ENCODE assay signal across 8 cellular contexts in the genomic region with DNA sequence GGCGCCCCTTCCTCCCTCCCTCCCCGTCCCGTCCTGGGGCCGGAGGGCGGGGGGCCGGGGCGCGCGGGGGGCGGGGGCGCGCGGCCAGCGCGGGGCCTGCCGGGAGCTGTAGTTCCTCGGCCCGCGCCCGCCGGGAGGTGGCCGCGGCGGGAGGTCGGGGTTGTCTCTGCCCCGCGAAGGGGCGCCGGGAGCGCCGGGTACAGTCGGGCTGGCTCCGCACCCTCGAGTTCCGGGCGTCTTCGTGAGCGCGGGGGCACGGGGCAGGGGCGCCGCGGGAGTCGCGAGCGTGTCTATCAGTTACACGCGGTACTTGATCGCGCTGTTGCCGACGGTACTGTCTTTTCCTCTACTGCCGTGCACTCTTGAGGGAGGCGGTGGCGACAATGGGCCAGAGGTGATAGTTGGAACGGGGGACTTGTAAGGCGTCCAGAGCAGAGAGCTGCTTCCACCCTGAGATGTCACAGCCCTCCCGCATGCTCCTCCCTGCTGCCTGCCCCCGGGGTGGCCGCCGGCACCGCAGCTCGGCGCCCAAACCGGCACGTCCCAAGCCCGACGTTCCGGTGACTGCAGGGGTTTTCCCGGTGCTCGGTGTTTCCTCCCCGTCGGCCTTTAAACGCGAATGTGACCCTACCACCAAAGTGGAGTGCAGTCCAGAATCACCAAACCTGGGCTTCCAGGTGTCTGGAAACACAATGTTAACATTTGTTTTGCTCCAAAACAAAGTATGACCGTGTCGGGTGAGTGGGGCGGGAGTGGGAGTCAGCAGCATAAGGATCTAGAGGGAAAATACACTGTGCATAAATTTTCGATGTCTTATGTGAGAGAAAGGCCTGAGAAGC. TPM values are rescaled to one million over a fixed set of nuclear protein-coding genes. Genes with fewer than 3 reads are reported as not detected.
A peak's percentile ranks its signal among the peaks of the same experiment; 100 is the strongest.
DNase-seq lines count a peak whose midpoint lies in the region; ATAC-seq and TF ChIP-seq lines count a peak whose summit lies in the region.

A gene (minus strand): TSS at position 48 of the 839 bp plus-strand sequence. CDS start 8,309 bp downstream, outside the sequence.

- peak within 1 kb of the TSS; percentile 94 for H3K4me3 Mint-ChIP-seq in glutamatergic neuron (ENCODE audit: unreplicated experiment)
- peak within 1 kb of the TSS; percentile 96 for H3K4me3 Mint-ChIP-seq in osteocyte (ENCODE audit: unreplicated experiment)

- peaks cover 5 to 8% of the 10 kb centered on the region in 2 donors for H3K36me3 Mint-ChIP-seq in activated naive CD4-positive, alpha-beta T cell treated with anti-CD3 and anti-CD28 coated beads, Interleukin-2, amount 50 U/mL, for 72 hours
- H3K36me3 Mint-ChIP-seq in glutamatergic neuron (ENCODE audit: unreplicated experiment) (no peaks in the 10 kb centered on the region), osteocyte (ENCODE audit: unreplicated experiment) (no peaks in the 10 kb centered on the region)

- H3K9me3 Mint-ChIP-seq in activated naive CD4-positive, alpha-beta T cell treated with anti-CD3 and anti-CD28 coated beads, Interleukin-2, amount 50 U/mL, for 72 hours: no peaks in the 10 kb centered on the region
- H3K9me3 Mint-ChIP-seq in glutamatergic neuron (ENCODE audit: unreplicated experiment) (peaks cover 13% of the 10 kb centered on the region), osteocyte (ENCODE audit: unreplicated experiment) (no peaks in the 10 kb centered on the region)

- peak within 1 kb of the TSS; percentile 89 for H3K27ac ChIP-seq in urinary bladder (ENCODE audit: low read depth)

- 3% methylated on average over 79 of the region's 79 CpGs for WGBS in urinary bladder

- no peaks in the 10 kb centered on the region for H3K4me1 ChIP-seq in urinary bladder (ENCODE audit: insufficient read depth)

- H3K27me3 Mint-ChIP-seq in glutamatergic neuron (ENCODE audit: unreplicated experiment) (peaks cover 8% of the 10 kb centered on the region), osteocyte (ENCODE audit: unreplicated experiment) (no peaks in the 10 kb centered on the region)

- DNase-seq in D341Med (ENCODE audit: low spot score): peak; percentile 93
- DNase-seq in HPDE6-E6E7 (ENCODE audit: extremely low spot score): peak; percentile 29
- peak; percentile 68 for DNase-seq in SK-N-DZ (ENCODE audit: low spot score)
- DNase-seq in activated naive CD4-positive, alpha-beta T cell treated with anti-CD3 and anti-CD28 coated beads, Interleukin-2, amount 50 U/mL, for 72 hours (ENCODE audit: low spot score in 2 of 2): peak; percentile 62 to 63
- DNase-seq in glutamatergic neuron: peak; percentile 52
- DNase-seq in osteocyte (ENCODE audit: extremely low spot score, unreplicated experiment): peak; percentile 91

- peak; percentile 41 for ATAC-seq in GM21360 (IDR thresholded peaks at IDR 0.05; ENCODE audit: unreplicated experiment)
- peak; percentile 74 to 79 for ATAC-seq in activated naive CD4-positive, alpha-beta T cell treated with anti-CD3 and anti-CD28 coated beads, Interleukin-2, amount 50 U/mL, for 72 hours

- H3K4me1 Mint-ChIP-seq in glutamatergic neuron (ENCODE audit: low read depth, unreplicated experiment) (peaks cover 17% of the 10 kb centered on the region), osteocyte (ENCODE audit: unreplicated experiment) (peaks cover 46% of the 10 kb centered on the region)

- H3K4me3 ChIP-seq in urinary bladder (ENCODE audit: low read depth, low read length): peak within 1 kb of the TSS; percentile 96

- no peaks in the 10 kb centered on the region for H3K36me3 ChIP-seq in urinary bladder (ENCODE audit: insufficient read depth)

- peak within 1 kb of the TSS; percentile 89 to 96 for H3K27ac Mint-ChIP-seq in activated naive CD4-positive, alpha-beta T cell treated with anti-CD3 and anti-CD28 coated beads, Interleukin-2, amount 50 U/mL, for 72 hours
- peak within 1 kb of the TSS; percentile 92 for H3K27ac Mint-ChIP-seq in glutamatergic neuron (ENCODE audit: unreplicated experiment)
- H3K27ac Mint-ChIP-seq in osteocyte (ENCODE audit: unreplicated experiment): peak within 1 kb of the TSS; percentile 91

- TF ChIP-seq CTCF in glutamatergic neuron (IDR thresholded peaks at IDR 0.05; ENCODE audit: partially characterized antibody, unreplicated experiment) (no peak), osteocyte (IDR thresholded peaks at IDR 0.05) (no peak)

RNA-seq across cellular contexts. Expression of the gene that starts here (rescaled TPM):
- polyA plus RNA-seq in SK-N-DZ (2014; cell fraction: cytosol; rRNA removed): 20.7 and 24.3 TPM in 2 replicates
- 22.9 and 33.0 TPM in 2 replicates for polyA plus RNA-seq in SK-N-DZ (2014; cell fraction: nucleus; rRNA removed)
- total RNA-seq in activated naive CD4-positive, alpha-beta T cell treated with anti-CD3 and anti-CD28 coated beads, Interleukin-2, amount 50 U/mL, for 72 hours: 10 to 100 TPM; 18.1 to 20.6 TPM
- total RNA-seq in glutamatergic neuron (ENCODE audit: unreplicated experiment) (47.9 TPM), osteocyte (50.1 and 54.7 TPM in 2 replicates), urinary bladder (99.9 TPM)
- polyA plus RNA-seq in urinary bladder: 15.5 TPM

Comparison
In these comparisons a context has a peak if more than half of its experiments do, and no peak if none do; other contexts are left out.
1. Peak in every context shown above with its lines: DNase-seq, ATAC-seq, H3K4me3 ChIP-seq and H3K27ac ChIP-seq.
2. DNase-seq: peak in every context shown above with its lines; median percentile 93 in D341Med; 91 in osteocyte; 68 in SK-N-DZ; 62 in activated naive CD4-positive, alpha-beta T cell treated with anti-CD3 and anti-CD28 coated beads, Interleukin-2, amount 50 U/mL, for 72 hours; 52 in glutamatergic neuron; 29 in HPDE6-E6E7.